Comparison of ENCODE assay signal across 1 cellular context in genomic region chr9:38087934-38088925, GRCh38.
TF ChIP-seq lines count a peak whose summit lies in the region.

No MANE protein-coding gene starts in this region.

TF ChIP-seq in WTC11, 78 proteins besides CTCF, POLR2A, EP300 and RAD21 (continued from another document):
- no peak for TF ChIP-seq ERG (CRISPR knock-in tag; IDR thresholded peaks at IDR 0.05)
- no peak for TF ChIP-seq ELF4 (CRISPR knock-in tag; IDR thresholded peaks at IDR 0.05; ENCODE audit: low read depth)
- TF ChIP-seq GTF2I (CRISPR knock-in tag; conservative IDR thresholded peaks at IDR 0.05) = no peak
- TF ChIP-seq NR1H2 (CRISPR knock-in tag; IDR thresholded peaks at IDR 0.05) = no peak
